In genomic region chr17:7336240-7337175, GRCh38 we compare ENCODE assay signal across 8 cellular contexts. TPM values are rescaled to one million over a fixed set of nuclear protein-coding genes. Genes with fewer than 3 reads are reported as not detected.
A peak's percentile ranks its signal among the peaks of the same experiment; 100 is the strongest.
DNase-seq lines count a peak whose midpoint lies in the region; ATAC-seq and FAIRE-seq lines count a peak whose summit lies in the region.

ACAP1 (plus strand) TSS chr17:7336529; CDS start chr17:7336735, 206 bp downstream.

- H3K4me1 Mint-ChIP-seq in activated CD4-positive, alpha-beta T cell treated with anti-CD3 and anti-CD28 coated beads, Interleukin-2, amount 10 ng/mL, durations not matched to agents 7 days and 5 days: peaks cover 66% of the 10 kb centered on the region

- DNase-seq in GM18507 (ENCODE audit: extremely low spot score, insufficient read length, low read depth) (no peak), germinal center (ENCODE audit: low spot score) (peak; percentile 75), DMS153 treated with DMSO at 0.1 percent for 48 hours (lab: John Stamatoyannopoulos, UW; ENCODE audit: unreplicated experiment) (no peak), NCI-H446 treated with DMSO at 0.1 percent for 48 hours (lab: John Stamatoyannopoulos, UW) (no peak)
- DNase-seq in activated CD4-positive, alpha-beta T cell treated with anti-CD3 and anti-CD28 coated beads, Interleukin-2, amount 10 ng/mL, durations not matched to agents 7 days and 5 days: peak; percentile 94
- peak; percentile 77 to 81 for DNase-seq in stimulated activated CD4-positive, alpha-beta T cell treated with anti-CD3 and anti-CD28 coated beads, Interleukin-2, amount 100 ng/mL, for 48 hours

- POLR2A ChIA-PET in activated CD4-positive, alpha-beta T cell treated with anti-CD3 and anti-CD28 coated beads, Interleukin-2, amount 10 ng/mL, durations not matched to agents 7 days and 5 days (lab: Charles Lee): interaction anchor here (0.6 to 1.2 kb wide), 7 partner anchors 11 to 870 kb away, joined by 3 to 5 read pairs (median 3); no protein-coding TSS in a partner anchor

- H3K4me3 Mint-ChIP-seq in activated CD4-positive, alpha-beta T cell treated with anti-CD3 and anti-CD28 coated beads, Interleukin-2, amount 10 ng/mL, durations not matched to agents 7 days and 5 days: peak within 1 kb of the TSS; percentile 91

- peak; percentile 93 for FAIRE-seq in GM18507 (lab: Jason Lieb, UNC)

- H3K36me3 Mint-ChIP-seq in activated CD4-positive, alpha-beta T cell treated with anti-CD3 and anti-CD28 coated beads, Interleukin-2, amount 10 ng/mL, durations not matched to agents 7 days and 5 days (ENCODE audit: low read depth): peaks cover 30% of the 10 kb centered on the region

- H3K27me3 Mint-ChIP-seq in activated CD4-positive, alpha-beta T cell treated with anti-CD3 and anti-CD28 coated beads, Interleukin-2, amount 10 ng/mL, durations not matched to agents 7 days and 5 days: no peaks in the 10 kb centered on the region

- CTCF ChIA-PET in activated CD4-positive, alpha-beta T cell treated with anti-CD3 and anti-CD28 coated beads, Interleukin-2, amount 10 ng/mL, durations not matched to agents 7 days and 5 days (lab: Charles Lee): interaction anchor here (0.7 to 3.7 kb wide), 17 partner anchors 10 to 352 kb away, joined by 3 to 29 read pairs (median 4); partner anchors contain the start of genes GPS2, KCTD11, TMEM95 and WRAP53

- peak; percentile 58 for ATAC-seq in HG03520 (IDR thresholded peaks at IDR 0.05; ENCODE audit: unreplicated experiment)
- ATAC-seq in HG03378 (IDR thresholded peaks at IDR 0.05; ENCODE audit: unreplicated experiment): no peak

- peak within 1 kb of the TSS; percentile 97 for H3K27ac Mint-ChIP-seq in activated CD4-positive, alpha-beta T cell treated with anti-CD3 and anti-CD28 coated beads, Interleukin-2, amount 10 ng/mL, durations not matched to agents 7 days and 5 days

- H3K9me3 Mint-ChIP-seq in activated CD4-positive, alpha-beta T cell treated with anti-CD3 and anti-CD28 coated beads, Interleukin-2, amount 10 ng/mL, durations not matched to agents 7 days and 5 days: no peaks in the 10 kb centered on the region

RNA-seq across cellular contexts. Expression of gene ACAP1, which starts in this region (rescaled TPM):
- 100 to 1,000 TPM; 727 to 775 TPM for total RNA-seq in activated CD4-positive, alpha-beta T cell treated with anti-CD3 and anti-CD28 coated beads, Interleukin-2, amount 10 ng/mL, durations not matched to agents 7 days and 5 days

Comparison
In these comparisons a context has a peak if more than half of its experiments do, and no peak if none do; other contexts are left out.
1. DNase-seq: peak in activated CD4-positive, alpha-beta T cell treated with anti-CD3 and anti-CD28 coated beads, Interleukin-2, amount 10 ng/mL, durations not matched to agents 7 days and 5 days (single experiment), germinal center (single experiment) and stimulated activated CD4-positive, alpha-beta T cell treated with anti-CD3 and anti-CD28 coated beads, Interleukin-2, amount 100 ng/mL, for 48 hours (2 of 2); none in GM18507 (single experiment), DMS153 treated with DMSO at 0.1 percent for 48 hours (single experiment) and NCI-H446 treated with DMSO at 0.1 percent for 48 hours (single experiment).